In genomic region chr5:20230010-20230409, GRCh38 we compare ENCODE assay signal across 19 cellular contexts.
"Had no signal": no experiment of that assay in that cellular context is flagged by ENCODE, and none has a peak within 500 bp of the region (broad histone marks: within the 10 kb centered on the region; RNA-seq: fewer than 3 reads in every experiment).

No MANE protein-coding gene starts in this region.

- ATAC-seq: HepG2, Panc1, PC-3, SK-N-SH treated with all-trans-retinoic acid at 6 μM for 48 hours had no signal

- H3K27ac ChIP-seq: RWPE1 had no signal

- DNase-seq: IMR-90; Karpas-422; KG1; MG63; NCI-H1436; NCI-H187; NCI-H2029; NCI-H2171 treated with DMSO at 0.1 percent for 48 hours; NCI-H345; NCI-H510A treated with DMSO at 0.1 percent for 48 hours; NCI-H526; NCI-H82; NK-92 treated with Interleukin-12 subunit alpha and Interleukin-12 subunit beta, amount 100 ng/mL, for 24 hours; PC-3; SHP77 had no signal
